In the genomic region with DNA sequence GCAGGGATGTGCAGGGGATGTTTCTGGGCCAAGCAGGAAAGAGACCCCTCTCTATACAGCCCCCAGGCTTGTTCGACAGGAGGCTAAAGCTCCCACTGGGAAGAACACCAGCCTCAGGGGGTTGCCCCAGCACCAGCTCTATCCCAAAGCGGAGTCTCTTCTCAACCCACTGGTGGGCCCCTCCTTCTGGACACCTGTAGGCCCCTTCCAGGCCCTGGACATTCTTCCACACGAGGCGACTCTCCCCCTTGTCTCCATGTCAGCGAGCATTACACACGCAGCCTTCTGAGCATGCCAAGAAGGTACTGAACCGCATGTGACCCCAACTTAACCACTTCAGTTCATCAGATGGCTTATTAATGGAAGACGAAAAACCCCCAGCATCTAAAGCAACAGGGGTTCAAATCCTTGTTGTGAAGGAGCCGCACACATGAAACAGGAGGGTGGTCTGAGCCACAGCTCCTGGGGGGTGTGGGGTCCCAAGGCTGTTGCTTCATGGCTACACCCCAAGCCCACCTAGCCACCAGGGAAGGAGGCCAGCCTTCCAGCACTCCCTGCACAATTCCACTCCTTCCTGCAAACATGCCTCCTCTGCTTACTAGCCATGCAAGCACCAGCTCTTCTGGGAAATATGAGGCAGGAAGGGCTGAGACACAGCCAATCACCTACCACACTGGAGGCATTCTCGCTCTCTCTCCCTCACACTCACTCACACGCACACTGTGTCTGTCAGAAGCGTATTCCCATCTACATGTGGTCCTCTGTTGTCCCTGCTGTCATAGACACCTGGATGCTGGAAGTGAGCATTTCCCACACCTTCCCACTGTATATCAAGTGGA, we compare ENCODE assay signal across 10 cellular contexts.
DNase-seq lines count a peak whose midpoint lies in the region; ATAC-seq and TF ChIP-seq lines count a peak whose summit lies in the region.
"Had no signal": no experiment of that assay in that cellular context is flagged by ENCODE, and none has a peak within 500 bp of the region (broad histone marks: within the 10 kb centered on the region; RNA-seq: fewer than 3 reads in every experiment).

No MANE protein-coding gene starts in this region.

- intact Hi-C loops in Panc1 (cut with micrococcal nuclease; ENCODE audit: unreplicated experiment): no loop called here
- intact Hi-C loops in dendritic cell treated with granulocyte-macrophage colony-stimulating factor and Interleukin-4, amounts not matched to agents 40 ng/mL and 50 ng/mL, for 4 days (cut with micrococcal nuclease): no loop called here

- peaks cover 20% of the 10 kb centered on the region for H3K27me3 Mint-ChIP-seq in dendritic cell treated with granulocyte-macrophage colony-stimulating factor and Interleukin-4, amounts not matched to agents 40 ng/mL and 50 ng/mL, for 4 days
- H3K27me3 Mint-ChIP-seq in memory B cell: peaks cover 2% of the 10 kb centered on the region
- no peaks in the 10 kb centered on the region for H3K27me3 Mint-ChIP-seq in activated CD4-positive, alpha-beta memory T cell treated with anti-CD3 and anti-CD28 coated beads, Interleukin-2, amount 10 ng/mL, durations not matched to agents 7 days and 5 days

- peak overlapping the region in 1 of 2 donors; percentile 66 for H3K9ac ChIP-seq in stomach smooth muscle (ENCODE audit: low read length in 2 of 2)

- H3K27me3 ChIP-seq in Panc1 (ENCODE audit: control insufficient read depth, insufficient read depth, low read length): no peaks in the 10 kb centered on the region
- H3K27me3 ChIP-seq in stomach smooth muscle (ENCODE audit: control insufficient read depth in 1 of 2, insufficient read depth in 2 of 2, low read length in 2 of 2): no peaks in the 10 kb centered on the region
- H3K27me3 ChIP-seq: left lung had no signal

- H3K36me3 Mint-ChIP-seq in dendritic cell treated with granulocyte-macrophage colony-stimulating factor and Interleukin-4, amounts not matched to agents 40 ng/mL and 50 ng/mL, for 4 days (ENCODE audit: low read depth): peaks cover 7% of the 10 kb centered on the region
- H3K36me3 Mint-ChIP-seq in memory B cell: no peaks in the 10 kb centered on the region
- no peaks in the 10 kb centered on the region for H3K36me3 Mint-ChIP-seq in activated CD4-positive, alpha-beta memory T cell treated with anti-CD3 and anti-CD28 coated beads, Interleukin-2, amount 10 ng/mL, durations not matched to agents 7 days and 5 days (ENCODE audit: low read depth)

- no peak for TF ChIP-seq POLR2A in GM18505 (IDR thresholded peaks at IDR 0.05; ENCODE audit: borderline replicate concordance, extremely low read depth, insufficient read depth, insufficient read length)

- CTCF ChIA-PET in Panc1 (lab: Charles Lee): no interaction called here
- CTCF ChIA-PET in activated CD4-positive, alpha-beta memory T cell treated with anti-CD3 and anti-CD28 coated beads, Interleukin-2, amount 10 ng/mL, durations not matched to agents 7 days and 5 days (lab: Charles Lee): no interaction called here

- H3K9me3 ChIP-seq in Panc1 (ENCODE audit: control insufficient read depth, insufficient read depth, low read depth, low read length) (no peaks in the 10 kb centered on the region), stomach smooth muscle (ENCODE audit: control insufficient read depth in 2 of 2, low read length in 2 of 2) (no peaks in the 10 kb centered on the region)
- H3K9me3 ChIP-seq: left lung had no signal

- peak overlapping the region; percentile 65 for H3K27ac ChIP-seq in Panc1 (ENCODE audit: low read length)
- peak overlapping the region; percentile 56 for H3K27ac ChIP-seq in stomach smooth muscle (ENCODE audit: low read length)

- no peaks in the 10 kb centered on the region for H3K9me3 Mint-ChIP-seq in dendritic cell treated with granulocyte-macrophage colony-stimulating factor and Interleukin-4, amounts not matched to agents 40 ng/mL and 50 ng/mL, for 4 days
- H3K9me3 Mint-ChIP-seq in memory B cell: no peaks in the 10 kb centered on the region
- no peaks in the 10 kb centered on the region for H3K9me3 Mint-ChIP-seq in activated CD4-positive, alpha-beta memory T cell treated with anti-CD3 and anti-CD28 coated beads, Interleukin-2, amount 10 ng/mL, durations not matched to agents 7 days and 5 days

- TF ChIP-seq CTCF in Panc1 (IDR thresholded peaks at IDR 0.05): no peak

- ATAC-seq in Panc1 (no peak), memory B cell (ENCODE audit: low read depth) (no peak), GM18505 (IDR thresholded peaks at IDR 0.05; ENCODE audit: unreplicated experiment) (no peak), HG02938 (IDR thresholded peaks at IDR 0.05; ENCODE audit: unreplicated experiment) (no peak)

- POLR2A ChIA-PET in Panc1 (lab: Charles Lee): interaction anchor here (0.6 kb wide), 1 partner anchor 20 kb away, joined by 4 read pairs; no protein-coding TSS in a partner anchor
- POLR2A ChIA-PET in activated CD4-positive, alpha-beta memory T cell treated with anti-CD3 and anti-CD28 coated beads, Interleukin-2, amount 10 ng/mL, durations not matched to agents 7 days and 5 days (lab: Charles Lee): interaction anchor here (0.6 kb wide), 1 partner anchor 750 kb away, joined by 3 read pairs; no protein-coding TSS in a partner anchor

- H3K4me1 ChIP-seq in Panc1 (ENCODE audit: control insufficient read depth, insufficient read depth, low read length) (peaks cover 53% of the 10 kb centered on the region), stomach smooth muscle (ENCODE audit: control insufficient read depth, insufficient read depth, low read length) (peaks cover 70% of the 10 kb centered on the region)

- DNase-seq in Panc1 (ENCODE audit: low read depth, low spot score) (no peak), memory B cell (ENCODE audit: low spot score in 2 of 2) (no peak), T-helper 1 cell (no peak)
- DNase-seq in activated CD4-positive, alpha-beta memory T cell treated with anti-CD3 and anti-CD28 coated beads, Interleukin-2, amount 10 ng/mL, durations not matched to agents 7 days and 5 days: no peak
- DNase-seq: NCI-H345 had no signal

- peaks cover 74% of the 10 kb centered on the region for H3K4me1 Mint-ChIP-seq in dendritic cell treated with granulocyte-macrophage colony-stimulating factor and Interleukin-4, amounts not matched to agents 40 ng/mL and 50 ng/mL, for 4 days (ENCODE audit: low read depth)
- peaks cover 31% of the 10 kb centered on the region for H3K4me1 Mint-ChIP-seq in memory B cell
- H3K4me1 Mint-ChIP-seq in activated CD4-positive, alpha-beta memory T cell treated with anti-CD3 and anti-CD28 coated beads, Interleukin-2, amount 10 ng/mL, durations not matched to agents 7 days and 5 days: peaks cover 15% of the 10 kb centered on the region

- BruUV-seq in Panc1 (replicated peaks; lab: Mats Ljungman, UMichigan): no TSS peak

- peak overlapping the region; percentile 51 for H3K27ac Mint-ChIP-seq in dendritic cell treated with granulocyte-macrophage colony-stimulating factor and Interleukin-4, amounts not matched to agents 40 ng/mL and 50 ng/mL, for 4 days
- no peak overlapping the region for H3K27ac Mint-ChIP-seq in memory B cell
- H3K27ac Mint-ChIP-seq in activated CD4-positive, alpha-beta memory T cell treated with anti-CD3 and anti-CD28 coated beads, Interleukin-2, amount 10 ng/mL, durations not matched to agents 7 days and 5 days: no peak overlapping the region

- H3K4me3 ChIP-seq in Panc1 (ENCODE audit: low read depth in 2 of 2, low read length in 2 of 2) (no peak overlapping the region), stomach smooth muscle (ENCODE audit: low read length in 2 of 2) (peak overlapping the region; percentile 21 to 44)

- in situ Hi-C loops in Panc1 (cut with HindIII; ENCODE audit: low pct_unique_long_range_greater_than_20kb, low sequenced_read_pairs): no loop called here

- H3K4me3 Mint-ChIP-seq in dendritic cell treated with granulocyte-macrophage colony-stimulating factor and Interleukin-4, amounts not matched to agents 40 ng/mL and 50 ng/mL, for 4 days: no peak overlapping the region
- peak overlapping the region; percentile 9 for H3K4me3 Mint-ChIP-seq in memory B cell
- H3K4me3 Mint-ChIP-seq in activated CD4-positive, alpha-beta memory T cell treated with anti-CD3 and anti-CD28 coated beads, Interleukin-2, amount 10 ng/mL, durations not matched to agents 7 days and 5 days: no peak overlapping the region

- no peaks in the 10 kb centered on the region; the same call in 1 of the 2 replicates for H3K36me3 ChIP-seq in Panc1 (ENCODE audit: control insufficient read depth, insufficient read depth, low read length)
- H3K36me3 ChIP-seq in stomach smooth muscle (ENCODE audit: control insufficient read depth in 2 of 2, insufficient read depth in 2 of 2, low read length in 2 of 2): no peaks in the 10 kb centered on the region
- H3K36me3 ChIP-seq: left lung had no signal

Comparison
In these comparisons a context has a peak if more than half of its experiments do, and no peak if none do; other contexts are left out.
1. H3K4me3 ChIP-seq: peak in stomach smooth muscle (2 of 2); none in Panc1 (0 of 2).